ENCODE assay signal across 20 cellular contexts in genomic region chr2:37820471-37820991, GRCh38.
"Had no signal": no experiment of that assay in that cellular context is flagged by ENCODE, and none has a peak within 500 bp of the region (broad histone marks: within the 10 kb centered on the region; RNA-seq: fewer than 3 reads in every experiment).

No MANE protein-coding gene starts in this region.

- H3K36me3 Mint-ChIP-seq: type B pancreatic cell had no signal

- H3K27ac ChIP-seq: body of pancreas, foreskin keratinocyte, neural progenitor cell, ovary, psoas muscle, stomach had no signal

- H3K4me1 Mint-ChIP-seq: neural progenitor cell, WTC11 had no signal

- H3K27me3 ChIP-seq: body of pancreas, foreskin keratinocyte, neural progenitor cell, ovary, stomach had no signal

- DNase-seq: activated CD4-positive, alpha-beta T cell treated with anti-CD3 and anti-CD28 coated beads for 4 hours; activated CD8-positive, alpha-beta T cell treated with anti-CD3 and anti-CD28 coated beads for 36 hours; activated naive CD4-positive, alpha-beta T cell treated with anti-CD3 and anti-CD28 coated beads for 36 hours; activated T-cell treated with anti-CD3 and anti-CD28 coated beads, Interleukin-2, amount 50 U/mL, for 24 hours; body of pancreas; foreskin keratinocyte; hippocampal formation; left cardiac atrium; mesenchymal stem cell; mucosa of descending colon; naive B cell; ovary; psoas muscle; right cardiac atrium; small intestine; stimulated activated CD4-positive, alpha-beta T cell treated with anti-CD3 and anti-CD28 coated beads, Interleukin-4, amount 100 ng/mL, for 1 hour; stomach had no signal

- H3K4me3 ChIP-seq: body of pancreas, mucosa of descending colon, neural progenitor cell, ovary, psoas muscle, stomach had no signal

- H3K27ac Mint-ChIP-seq: activated CD8-positive, alpha-beta T cell treated with anti-CD3 and anti-CD28 coated beads for 36 hours; activated naive CD4-positive, alpha-beta T cell treated with anti-CD3 and anti-CD28 coated beads for 36 hours; activated T-cell treated with anti-CD3 and anti-CD28 coated beads, Interleukin-2, amount 50 U/mL, for 24 hours; naive B cell; neural progenitor cell; type B pancreatic cell; WTC11 had no signal

- H3K27me3 Mint-ChIP-seq: activated CD8-positive, alpha-beta T cell treated with anti-CD3 and anti-CD28 coated beads for 36 hours; activated T-cell treated with anti-CD3 and anti-CD28 coated beads, Interleukin-2, amount 50 U/mL, for 24 hours; naive B cell; type B pancreatic cell had no signal

- H3K4me3 Mint-ChIP-seq: activated CD8-positive, alpha-beta T cell treated with anti-CD3 and anti-CD28 coated beads for 36 hours; activated naive CD4-positive, alpha-beta T cell treated with anti-CD3 and anti-CD28 coated beads for 36 hours; activated T-cell treated with anti-CD3 and anti-CD28 coated beads, Interleukin-2, amount 50 U/mL, for 24 hours; naive B cell; neural progenitor cell; type B pancreatic cell; WTC11 had no signal

- ATAC-seq: activated CD8-positive, alpha-beta T cell treated with anti-CD3 and anti-CD28 coated beads for 36 hours; body of pancreas; foreskin keratinocyte; left cardiac atrium; mucosa of descending colon; psoas muscle; right cardiac atrium; WTC11 had no signal

- H3K9me3 Mint-ChIP-seq: activated naive CD4-positive, alpha-beta T cell treated with anti-CD3 and anti-CD28 coated beads for 36 hours; activated T-cell treated with anti-CD3 and anti-CD28 coated beads, Interleukin-2, amount 50 U/mL, for 24 hours had no signal
